ENCODE assay signal across 8 cellular contexts in the genomic region with DNA sequence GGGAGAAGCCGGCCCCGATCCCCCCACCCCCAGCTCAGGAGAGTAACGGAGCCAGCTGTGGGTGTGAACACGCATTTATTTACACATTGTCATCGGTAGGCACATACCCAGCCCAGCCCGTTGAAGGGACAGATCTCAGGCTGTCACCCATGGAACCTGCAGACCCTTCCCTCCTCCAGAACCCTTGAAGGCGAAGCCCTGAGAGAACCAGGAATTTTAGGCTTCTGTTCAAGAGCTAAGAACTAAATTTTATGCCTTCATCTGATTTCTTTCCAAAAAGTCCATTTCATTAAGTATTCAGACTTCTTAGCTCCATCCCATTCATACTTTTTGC. TPM values are rescaled to one million over a fixed set of nuclear protein-coding genes. Genes with fewer than 3 reads are reported as not detected.
A peak's percentile ranks its signal among the peaks of the same experiment; 100 is the strongest.
DNase-seq lines count a peak whose midpoint lies in the region; ATAC-seq and TF ChIP-seq lines count a peak whose summit lies in the region.

No MANE protein-coding gene starts in this region.

- peak; percentile 6 for ATAC-seq in HG02938 (IDR thresholded peaks at IDR 0.05; ENCODE audit: unreplicated experiment)

- H3K4me3 Mint-ChIP-seq in mesothelial cell of epicardium: peak overlapping the region; percentile 96

- in situ Hi-C loops in astrocyte of the cerebellum (cut with HindIII; ENCODE audit: low sequenced_read_pairs): no loop called here

- TF ChIP-seq CTCF in C4-2B (conservative IDR thresholded peaks at IDR 0.05) (no peak), astrocyte of the cerebellum (IDR thresholded peaks at IDR 0.05; ENCODE audit: low read depth, low read length, missing control alignments) (no peak), mesothelial cell of epicardium (IDR thresholded peaks at IDR 0.05; ENCODE audit: unreplicated experiment) (no peak)

- H3K27ac Mint-ChIP-seq in mesothelial cell of epicardium: peak overlapping the region; percentile 97

- H3K36me3 Mint-ChIP-seq in mesothelial cell of epicardium: peaks cover under 1% of the 10 kb centered on the region

- H3K27ac ChIP-seq in C4-2B: peak overlapping the region; percentile 77

- peak overlapping the region; percentile 70 for H3K4me3 ChIP-seq in astrocyte of the cerebellum (ENCODE audit: low read depth, low read length)

- peaks cover 2% of the 10 kb centered on the region for H3K27me3 Mint-ChIP-seq in mesothelial cell of epicardium (ENCODE audit: low read depth)

- H3K4me1 Mint-ChIP-seq in mesothelial cell of epicardium: peaks cover 48% of the 10 kb centered on the region

- DNase-seq in astrocyte of the cerebellum (ENCODE audit: low read depth) (no peak), mesothelial cell of epicardium (ENCODE audit: low spot score in 2 of 2, unreplicated experiment in 2 of 2) (no peak), NCI-H510A treated with DMSO at 0.1 percent for 48 hours (lab: John Stamatoyannopoulos, UW) (no peak), hypothalamus (lab: John Stamatoyannopoulos, UW) (no peak), cerebellar nuclear complex (lab: John Stamatoyannopoulos, UW) (no peak), nucleus accumbens (lab: John Stamatoyannopoulos, UW) (no peak)

- no peaks in the 10 kb centered on the region for H3K9me3 Mint-ChIP-seq in mesothelial cell of epicardium

RNA-seq across cellular contexts. Expression of a gene that starts 0.4 kb away (rescaled TPM):
- 25.0 to 27.1 TPM (median 26.5 TPM) in 3 replicates for total RNA-seq in mesothelial cell of epicardium

RNA-seq across cellular contexts. Expression of a gene that starts 2.1 kb away (rescaled TPM):
- 28.1 to 30.2 TPM (median 29.5 TPM) in 3 replicates for total RNA-seq in mesothelial cell of epicardium

RNA-seq across cellular contexts. Expression of a gene that starts 9.0 kb away (rescaled TPM):
- total RNA-seq in mesothelial cell of epicardium: 6.7 to 7.1 TPM (median 7.0 TPM) in 3 replicates

RNA-seq across cellular contexts. Expression of a gene that starts 26.3 kb away (rescaled TPM):
- 33.0 to 35.9 TPM (median 35.7 TPM) in 3 replicates for total RNA-seq in mesothelial cell of epicardium

RNA-seq across cellular contexts. Expression of a gene that starts 28.4 kb away (rescaled TPM):
- total RNA-seq in mesothelial cell of epicardium: 95.2 to 102 TPM (median 97.9 TPM) in 3 replicates
